ENCODE assay signal across 8 cellular contexts in genomic region chr19:6765738-6766356, GRCh38. TPM values are rescaled to one million over a fixed set of nuclear protein-coding genes. Genes with fewer than 3 reads are reported as not detected.
DNase-seq lines count a peak whose midpoint lies in the region; ATAC-seq lines count a peak whose summit lies in the region.

No MANE protein-coding gene starts in this region.

- intact Hi-C loops in activated CD4-positive, alpha-beta T cell treated with anti-CD3 and anti-CD28 coated beads for 36 hours (cut with DNase I, micrococcal nuclease): loop anchor here in 1 of 2 experiments (2.0 kb wide), 1 partner anchor 37 kb away; no protein-coding TSS in a partner anchor

- peak overlapping the region; percentile 36; the same call in 1 of the 2 replicates for H3K9ac ChIP-seq in iPS-20b (ENCODE audit: low read depth, low read length)

- H3K9me3 Mint-ChIP-seq in activated CD4-positive, alpha-beta T cell treated with anti-CD3 and anti-CD28 coated beads for 36 hours (ENCODE audit: low read depth): no peaks in the 10 kb centered on the region

- H3K9me3 ChIP-seq in iPS-20b (ENCODE audit: insufficient read depth, low read depth, low read length): no peaks in the 10 kb centered on the region
- H3K9me3 ChIP-seq in thymus (ENCODE audit: control insufficient read depth): no peaks in the 10 kb centered on the region

- H3K36me3 ChIP-seq in iPS-20b (ENCODE audit: insufficient read depth, low read depth, low read length): no peaks in the 10 kb centered on the region
- no peaks in the 10 kb centered on the region for H3K36me3 ChIP-seq in thymus (ENCODE audit: control insufficient read depth, insufficient read depth)

- H3K36me3 Mint-ChIP-seq in activated CD4-positive, alpha-beta T cell treated with anti-CD3 and anti-CD28 coated beads for 36 hours (ENCODE audit: low read depth): peaks cover 5% of the 10 kb centered on the region

- POLR2A ChIA-PET in activated CD4-positive, alpha-beta T cell treated with anti-CD3 and anti-CD28 coated beads for 36 hours (lab: Charles Lee): no interaction called here

- peak overlapping the region; percentile 94 for H3K27ac Mint-ChIP-seq in activated CD4-positive, alpha-beta T cell treated with anti-CD3 and anti-CD28 coated beads for 36 hours

- ATAC-seq in activated CD4-positive, alpha-beta T cell treated with anti-CD3 and anti-CD28 coated beads for 36 hours: no peak
- ATAC-seq in GM21786 (IDR thresholded peaks at IDR 0.05; ENCODE audit: unreplicated experiment) (no peak), HG03571 (IDR thresholded peaks at IDR 0.05; ENCODE audit: unreplicated experiment) (no peak), HG03196 (IDR thresholded peaks at IDR 0.05; ENCODE audit: unreplicated experiment) (no peak)

- CTCF ChIA-PET in activated CD4-positive, alpha-beta T cell treated with anti-CD3 and anti-CD28 coated beads for 36 hours (lab: Charles Lee): interaction anchor here (0.6 to 1.0 kb wide), 2 partner anchors 8 to 98 kb away, joined by 3 read pairs; no protein-coding TSS in a partner anchor

- WGBS in thymus: 62% methylated on average over 8 of the region's 8 CpGs

- H3K27me3 Mint-ChIP-seq in activated CD4-positive, alpha-beta T cell treated with anti-CD3 and anti-CD28 coated beads for 36 hours: no peaks in the 10 kb centered on the region

- peak overlapping the region; percentile 83 for H3K4me3 Mint-ChIP-seq in activated CD4-positive, alpha-beta T cell treated with anti-CD3 and anti-CD28 coated beads for 36 hours

- peak; percentile 36 for DNase-seq in activated CD4-positive, alpha-beta T cell treated with anti-CD3 and anti-CD28 coated beads for 36 hours
- DNase-seq in activated CD4-positive, alpha-beta T cell treated with anti-CD3 and anti-CD28 coated beads for 4 hours: no peak
- DNase-seq in SW480 (ENCODE audit: low spot score): peak; percentile 96

- no peak overlapping the region for H3K27ac ChIP-seq in iPS-20b (ENCODE audit: low read length)
- H3K27ac ChIP-seq in thymus (ENCODE audit: low read depth): peak overlapping the region; percentile 19

- H3K4me1 ChIP-seq in iPS-20b (ENCODE audit: insufficient read depth, low read length) (peaks cover 5% of the 10 kb centered on the region; the same call in 1 of the 2 replicates), thymus (ENCODE audit: control insufficient read depth, insufficient read depth, low read length) (peaks cover 7% of the 10 kb centered on the region)

- H3K4me3 ChIP-seq in iPS-20b (ENCODE audit: low read length) (peak overlapping the region; percentile 88), thymus (ENCODE audit: low read length) (no peak overlapping the region)

- H3K27me3 ChIP-seq in iPS-20b (ENCODE audit: insufficient read depth, low read length) (peaks cover 14% of the 10 kb centered on the region; the same call in 1 of the 2 replicates), thymus (ENCODE audit: control insufficient read depth, insufficient read depth) (no peaks in the 10 kb centered on the region)

- H3K4me1 Mint-ChIP-seq in activated CD4-positive, alpha-beta T cell treated with anti-CD3 and anti-CD28 coated beads for 36 hours: peaks cover 33% of the 10 kb centered on the region

RNA-seq across cellular contexts. Expression of gene SH2D3A, which starts 1.4 kb away (rescaled TPM):
- total RNA-seq in activated CD4-positive, alpha-beta T cell treated with anti-CD3 and anti-CD28 coated beads for 36 hours: 10 to 100 TPM; 20.7 to 23.2 TPM
- polyA plus RNA-seq in thymus: 18.8 TPM

RNA-seq across cellular contexts. Expression of gene VAV1, which starts 6.7 kb away (rescaled TPM):
- 10 to 100 TPM; 73.4 to 90.8 TPM for total RNA-seq in activated CD4-positive, alpha-beta T cell treated with anti-CD3 and anti-CD28 coated beads for 36 hours
- polyA plus RNA-seq in thymus: 42.2 TPM

RNA-seq across cellular contexts. Expression of gene TRIP10, which starts 26.4 kb away (rescaled TPM):
- total RNA-seq in activated CD4-positive, alpha-beta T cell treated with anti-CD3 and anti-CD28 coated beads for 36 hours: 10 to 100 TPM; 45.1 to 50.0 TPM
- polyA plus RNA-seq in thymus: 52.2 TPM

RNA-seq across cellular contexts. Expression of gene GPR108, which starts 28.5 kb away (rescaled TPM):
- 10 to 100 TPM; 58.8 to 59.9 TPM for total RNA-seq in activated CD4-positive, alpha-beta T cell treated with anti-CD3 and anti-CD28 coated beads for 36 hours
- polyA plus RNA-seq in thymus: 106 TPM

RNA-seq across cellular contexts. Expression of gene C3, which starts 45.4 kb away (rescaled TPM):
- total RNA-seq in activated CD4-positive, alpha-beta T cell treated with anti-CD3 and anti-CD28 coated beads for 36 hours: 1 to 10 TPM in 1 of 2 experiments, under 1 TPM in 1; 0.93 to 1.0 TPM
- polyA plus RNA-seq in thymus: 311 TPM

Comparison
In these comparisons a context has a peak if more than half of its experiments do, and no peak if none do; other contexts are left out.
1. DNase-seq: peak in activated CD4-positive, alpha-beta T cell treated with anti-CD3 and anti-CD28 coated beads for 36 hours (single experiment) and SW480 (single experiment); none in activated CD4-positive, alpha-beta T cell treated with anti-CD3 and anti-CD28 coated beads for 4 hours (0 of 2).